Comparison of ENCODE assay signal across 1 cellular context in the genomic region with DNA sequence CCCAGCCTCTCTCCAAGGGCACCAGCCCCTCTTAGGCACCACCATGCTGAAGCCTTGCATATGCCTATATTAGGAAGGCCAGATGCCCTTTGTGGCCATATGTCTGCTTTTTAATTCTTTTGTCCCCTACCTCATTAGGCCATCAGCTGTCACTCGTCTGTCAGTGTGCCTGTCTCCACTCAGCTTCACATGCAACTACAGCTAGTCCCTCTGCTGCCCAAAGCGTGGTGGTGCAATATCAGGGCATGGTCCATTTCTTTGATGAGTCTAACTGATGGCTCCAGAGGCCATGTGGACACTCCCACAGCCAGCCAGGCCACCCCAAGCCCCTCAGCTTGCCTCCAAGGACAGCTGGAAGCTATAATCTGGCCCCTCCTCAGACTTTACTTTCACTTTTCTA.
TF ChIP-seq lines count a peak whose summit lies in the region.

No MANE protein-coding gene starts in this region.

TF ChIP-seq in GM12878, 131 proteins besides CTCF, POLR2A, EP300 and RAD21 (continued from another document):
- TF ChIP-seq, protein P1, sequence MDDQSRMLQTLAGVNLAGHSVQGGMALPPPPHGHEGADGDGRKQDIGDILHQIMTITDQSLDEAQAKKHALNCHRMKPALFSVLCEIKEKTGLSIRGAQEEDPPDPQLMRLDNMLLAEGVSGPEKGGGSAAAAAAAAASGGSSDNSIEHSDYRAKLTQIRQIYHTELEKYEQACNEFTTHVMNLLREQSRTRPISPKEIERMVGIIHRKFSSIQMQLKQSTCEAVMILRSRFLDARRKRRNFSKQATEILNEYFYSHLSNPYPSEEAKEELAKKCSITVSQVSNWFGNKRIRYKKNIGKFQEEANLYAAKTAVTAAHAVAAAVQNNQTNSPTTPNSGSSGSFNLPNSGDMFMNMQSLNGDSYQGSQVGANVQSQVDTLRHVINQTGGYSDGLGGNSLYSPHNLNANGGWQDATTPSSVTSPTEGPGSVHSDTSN (IDR thresholded peaks at IDR 0.05; ENCODE audit: insufficient replicate concordance, low read depth, low read length), result peak; percentile 62
- TF ChIP-seq SMAD1 (IDR thresholded peaks at IDR 0.05; ENCODE audit: low read depth, partially characterized antibody), result no peak
- TF ChIP-seq ASH2L (IDR thresholded peaks at IDR 0.05; ENCODE audit: borderline replicate concordance, low read depth), result no peak
- no peak for TF ChIP-seq JUNB (IDR thresholded peaks at IDR 0.05)
- TF ChIP-seq, protein P2, sequence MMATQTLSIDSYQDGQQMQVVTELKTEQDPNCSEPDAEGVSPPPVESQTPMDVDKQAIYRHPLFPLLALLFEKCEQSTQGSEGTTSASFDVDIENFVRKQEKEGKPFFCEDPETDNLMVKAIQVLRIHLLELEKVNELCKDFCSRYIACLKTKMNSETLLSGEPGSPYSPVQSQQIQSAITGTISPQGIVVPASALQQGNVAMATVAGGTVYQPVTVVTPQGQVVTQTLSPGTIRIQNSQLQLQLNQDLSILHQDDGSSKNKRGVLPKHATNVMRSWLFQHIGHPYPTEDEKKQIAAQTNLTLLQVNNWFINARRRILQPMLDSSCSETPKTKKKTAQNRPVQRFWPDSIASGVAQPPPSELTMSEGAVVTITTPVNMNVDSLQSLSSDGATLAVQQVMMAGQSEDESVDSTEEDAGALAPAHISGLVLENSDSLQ (IDR thresholded peaks at IDR 0.05), result peak; percentile 85
- no peak for TF ChIP-seq ZNF622 (IDR thresholded peaks at IDR 0.05)
- TF ChIP-seq EED (IDR thresholded peaks at IDR 0.05; ENCODE audit: low read depth), result no peak
- TF ChIP-seq MTA2 (IDR thresholded peaks at IDR 0.05; ENCODE audit: low read depth), result no peak
